17 cellular contexts compared by ENCODE assay signal in genomic region chr15:79296583-79296982, GRCh38. TPM values are rescaled to one million over a fixed set of nuclear protein-coding genes. Genes with fewer than 3 reads are reported as not detected.
DNase-seq lines count a peak whose midpoint lies in the region; ATAC-seq and TF ChIP-seq lines count a peak whose summit lies in the region.
"Had no signal": no experiment of that assay in that cellular context is flagged by ENCODE, and none has a peak within 500 bp of the region (broad histone marks: within the 10 kb centered on the region; RNA-seq: fewer than 3 reads in every experiment).

No MANE protein-coding gene starts in this region.

- no peak overlapping the region for H3K27ac ChIP-seq in DND-41 (ENCODE audit: low read length)
- no peak overlapping the region for H3K27ac ChIP-seq in PC-9
- H3K27ac ChIP-seq in esophagus muscularis mucosa (replicated peaks in 1 of 4): no peak overlapping the region
- H3K27ac ChIP-seq: testis had no signal

- no peaks in the 10 kb centered on the region for H3K4me1 Mint-ChIP-seq in effector memory CD8-positive, alpha-beta T cell (ENCODE audit: low read depth in 2 of 2)
- H3K4me1 Mint-ChIP-seq: CD8-positive, alpha-beta memory T cell had no signal

- H3K4me2 ChIP-seq in DND-41 (ENCODE audit: insufficient read depth, low read length): no peak overlapping the region
- H3K4me2 ChIP-seq in PC-9: no peak overlapping the region

- CTCF ChIA-PET in PC-9 (lab: Charles Lee): no interaction called here

- in situ Hi-C loops in GM13977 (cut with MboI; ENCODE audit: low pct_unique_long_range_greater_than_20kb, low sequenced_read_pairs, unreplicated experiment) (no loop called here), ACHN (cut with HindIII; ENCODE audit: low pct_ligation_motif_present, low pct_unique_long_range_greater_than_20kb, low sequenced_read_pairs) (no loop called here)

- ATAC-seq in DND-41 (ENCODE audit: insufficient read depth, low read depth) (no peak), GM18498 (IDR thresholded peaks at IDR 0.05; ENCODE audit: unreplicated experiment) (no peak)
- no peak for ATAC-seq in effector memory CD8-positive, alpha-beta T cell (replicated peaks)
- ATAC-seq: sciatic nerve had no signal

- peaks cover 40 to 66% of the 10 kb centered on the region in 2 donors for H3K27me3 Mint-ChIP-seq in effector memory CD8-positive, alpha-beta T cell

- H3K27me3 ChIP-seq in DND-41 (ENCODE audit: insufficient read depth, low read length, poor library complexity) (peaks cover 7% of the 10 kb centered on the region), PC-9 (ENCODE audit: insufficient read depth, low read depth) (peaks cover 79% of the 10 kb centered on the region), esophagus muscularis mucosa (peaks cover 0 to 16% (median 0%) of the 10 kb centered on the region in 4 donors)
- H3K27me3 ChIP-seq: testis had no signal

- intact Hi-C loops in PC-9 (cut with micrococcal nuclease; ENCODE audit: unreplicated experiment) (no loop called here), esophagus muscularis mucosa (cut with DNase I) (no loop called here)

- H3K9me3 Mint-ChIP-seq in effector memory CD8-positive, alpha-beta T cell: no peaks in the 10 kb centered on the region
- H3K9me3 Mint-ChIP-seq: CD8-positive, alpha-beta memory T cell had no signal

- H2AFZ ChIP-seq in DND-41 (ENCODE audit: low read depth, low read length) (no peak overlapping the region), PC-9 (no peak overlapping the region)

- no peaks in the 10 kb centered on the region for H3K9me3 ChIP-seq in DND-41 (ENCODE audit: insufficient read depth, low read length, severe bottlenecking)
- H3K9me3 ChIP-seq in PC-9 (ENCODE audit: insufficient read depth, low read depth): no peaks in the 10 kb centered on the region
- H3K9me3 ChIP-seq in esophagus muscularis mucosa: no peaks in the 10 kb centered on the region
- H3K9me3 ChIP-seq: HAP-1, testis had no signal

- DNase-seq in DND-41 (peak; percentile 6), GM13977 (ENCODE audit: low spot score) (no peak), PC-9 (no peak), esophagus muscularis mucosa (ENCODE audit: extremely low spot score) (peak; percentile 19), ACHN (no peak), NCI-H1930 (lab: John Stamatoyannopoulos, UW) (no peak)
- DNase-seq in effector memory CD8-positive, alpha-beta T cell: no peak
- DNase-seq: activated T-cell treated with anti-CD3 and anti-CD28 coated beads for 4 hours; CD8-positive, alpha-beta memory T cell; kidney; NCI-H187 treated with DMSO at 0.1 percent for 48 hours; testis had no signal

- H3K4me3 ChIP-seq in DND-41 (ENCODE audit: low read depth in 1 of 2, low read length in 2 of 2) (no peak overlapping the region), PC-9 (no peak overlapping the region), esophagus muscularis mucosa (no peak overlapping the region)
- H3K4me3 ChIP-seq: HAP-1, testis had no signal

- WGBS in esophagus muscularis mucosa: 60% methylated on average over 4 of the region's 4 CpGs

- no peak for TF ChIP-seq EP300 in esophagus muscularis mucosa (IDR thresholded peaks at IDR 0.05)

- POLR2A ChIA-PET in PC-9 (lab: Charles Lee; ENCODE audit: unreplicated experiment): no interaction called here

- no peak overlapping the region for H3K27ac Mint-ChIP-seq in effector memory CD8-positive, alpha-beta T cell
- H3K27ac Mint-ChIP-seq: CD8-positive, alpha-beta memory T cell had no signal

- no peak overlapping the region for H3K9ac ChIP-seq in DND-41 (ENCODE audit: low read depth, low read length)

- H3K36me3 ChIP-seq in DND-41 (ENCODE audit: insufficient read depth, low read length): no peaks in the 10 kb centered on the region
- H3K36me3 ChIP-seq in PC-9 (ENCODE audit: low read depth): no peaks in the 10 kb centered on the region
- no peaks in the 10 kb centered on the region for H3K36me3 ChIP-seq in esophagus muscularis mucosa
- H3K36me3 ChIP-seq: HAP-1 had no signal

- TF ChIP-seq POLR2A in esophagus muscularis mucosa (IDR thresholded peaks at IDR 0.05; ENCODE audit: low read depth): no peak

- no peaks in the 10 kb centered on the region for H3F3A ChIP-seq in PC-9 (ENCODE audit: insufficient read depth, low read depth)

- no peaks in the 10 kb centered on the region for H3K36me3 Mint-ChIP-seq in effector memory CD8-positive, alpha-beta T cell (ENCODE audit: insufficient read depth)
- H3K36me3 Mint-ChIP-seq: CD8-positive, alpha-beta memory T cell had no signal

- no peaks in the 10 kb centered on the region for H3K9me2 ChIP-seq in PC-9 (ENCODE audit: insufficient read depth)

- TF ChIP-seq CTCF in DND-41 (IDR thresholded peaks at IDR 0.05; ENCODE audit: borderline replicate concordance, extremely low read depth, low read length, poor library complexity, severe bottlenecking) (peak; percentile 43), GM13977 (IDR thresholded peaks at IDR 0.05; ENCODE audit: extremely low read depth, insufficient read depth, missing control alignments) (peak; percentile 43), PC-9 (conservative IDR thresholded peaks at IDR 0.05) (peak; percentile 43; the same call in 1 of the 2 replicates), esophagus muscularis mucosa (IDR thresholded peaks at IDR 0.05) (no peak)

- H3K4me3 Mint-ChIP-seq in effector memory CD8-positive, alpha-beta T cell: no peak overlapping the region
- H3K4me3 Mint-ChIP-seq: CD8-positive, alpha-beta memory T cell had no signal

- BruUV-seq in PC-9 (replicated peaks; lab: Mats Ljungman, UMichigan): no TSS peak

- H4K20me1 ChIP-seq in DND-41 (ENCODE audit: insufficient read depth, low read length) (no peaks in the 10 kb centered on the region), PC-9 (ENCODE audit: insufficient read depth) (no peaks in the 10 kb centered on the region)

- H3K79me2 ChIP-seq in DND-41 (ENCODE audit: insufficient read depth, low read length) (no peaks in the 10 kb centered on the region), PC-9 (ENCODE audit: low read depth) (no peaks in the 10 kb centered on the region)

- H3K4me1 ChIP-seq in DND-41 (ENCODE audit: insufficient read depth, low read length) (no peaks in the 10 kb centered on the region), PC-9 (replicated peaks; ENCODE audit: insufficient read depth) (no peaks in the 10 kb centered on the region), esophagus muscularis mucosa (no peaks in the 10 kb centered on the region)
- H3K4me1 ChIP-seq: HAP-1, testis had no signal

RNA-seq across cellular contexts. Expression of gene ANKRD34C, which starts 14.1 kb away (rescaled TPM):
- not detected in 2 replicates for total RNA-seq in PC-9 (2021)
- total RNA-seq in esophagus muscularis mucosa: not detected
- total RNA-seq: CD8-positive, alpha-beta memory T cell; dermis microvascular lymphatic vessel endothelial cell; kidney; RPMI7951 had no signal

RNA-seq across cellular contexts. Expression of gene TMED3, which starts 14.3 kb away (rescaled TPM):
- 58.6 and 59.6 TPM in 2 replicates for total RNA-seq in PC-9 (2021)
- total RNA-seq in esophagus muscularis mucosa: 10 to 100 TPM; 17.9 to 26.5 (median 23.5) TPM

Comparison
In these comparisons a context has a peak if more than half of its experiments do, and no peak if none do; other contexts are left out.
1. DNase-seq: peak in DND-41 (single experiment) and esophagus muscularis mucosa (single experiment); none in GM13977 (single experiment), PC-9 (0 of 2), ACHN (single experiment), NCI-H1930 (0 of 2) and effector memory CD8-positive, alpha-beta T cell (0 of 3).
2. CTCF ChIP-seq: peak in DND-41 (single experiment), GM13977 (single experiment) and PC-9 (single experiment); none in esophagus muscularis mucosa (0 of 3).